22 cellular contexts compared by ENCODE assay signal in the genomic region with DNA sequence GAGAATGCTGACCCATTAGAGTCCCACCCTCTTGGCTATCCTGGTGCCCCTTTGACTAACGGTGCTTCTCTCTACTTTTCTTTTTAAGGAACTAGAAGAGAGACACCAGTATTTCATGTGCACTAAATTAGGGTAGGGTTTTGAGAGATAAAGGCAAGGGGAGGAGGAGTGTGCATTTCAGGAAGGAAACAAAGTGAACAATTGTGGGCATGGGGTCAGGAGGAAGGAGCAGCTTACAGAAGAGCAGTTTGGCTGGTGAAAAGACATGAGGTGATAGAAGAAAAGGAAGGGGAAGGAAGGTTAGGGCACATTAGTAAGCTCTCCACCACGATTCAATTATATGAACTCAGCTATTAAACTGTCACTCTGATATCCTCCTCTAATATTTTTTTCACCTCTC.
DNase-seq lines count a peak whose midpoint lies in the region; ATAC-seq and TF ChIP-seq lines count a peak whose summit lies in the region.
"Had no signal": no experiment of that assay in that cellular context is flagged by ENCODE, and none has a peak within 500 bp of the region (broad histone marks: within the 10 kb centered on the region; RNA-seq: fewer than 3 reads in every experiment).

No MANE protein-coding gene starts in this region.

- no peaks in the 10 kb centered on the region for H3K9me3 ChIP-seq in esophagus muscularis mucosa
- no peaks in the 10 kb centered on the region for H3K9me3 ChIP-seq in CD8-positive, alpha-beta memory T cell (ENCODE audit: low read length)
- H3K9me3 ChIP-seq: A549, BE2C had no signal

- ATAC-seq in HG02610 (IDR thresholded peaks at IDR 0.05; ENCODE audit: unreplicated experiment) = no peak
- ATAC-seq: A549, SK-N-SH treated with all-trans-retinoic acid at 6 μM for 48 hours had no signal

- 66% methylated on average over 2 of the region's 2 CpGs for WGBS in esophagus muscularis mucosa

- no peak overlapping the region for H3K4me3 Mint-ChIP-seq in CD8-positive, alpha-beta memory T cell

- no peak overlapping the region for H3K27ac Mint-ChIP-seq in CD8-positive, alpha-beta memory T cell

- no peak overlapping the region for H3K4me3 ChIP-seq in NB4 (ENCODE audit: low read depth, low read length)
- no peak overlapping the region for H3K4me3 ChIP-seq in esophagus muscularis mucosa
- H3K4me3 ChIP-seq in CD8-positive, alpha-beta memory T cell (ENCODE audit: low read length) = no peak overlapping the region
- H3K4me3 ChIP-seq: A549 had no signal

- CTCF ChIA-PET in HEK293T (lab: Yijun Ruan, JAX) = no interaction called here
- CTCF ChIA-PET in CD8-positive, alpha-beta memory T cell (lab: Charles Lee) = no interaction called here

- intact Hi-C loops in esophagus muscularis mucosa (cut with DNase I) = no loop called here

- peaks cover 14 to 38% of the 10 kb centered on the region in 2 donors for H3K27me3 Mint-ChIP-seq in CD8-positive, alpha-beta memory T cell

- H3K27ac ChIP-seq in esophagus muscularis mucosa (replicated peaks in 1 of 4) = no peak overlapping the region
- H3K27ac ChIP-seq in CD8-positive, alpha-beta memory T cell (ENCODE audit: low read depth, low read length) = no peak overlapping the region
- H3K27ac ChIP-seq: A549, KMS-11, RWPE1 had no signal

- POLR2A ChIA-PET in HEK293T (lab: Yijun Ruan, JAX) = no interaction called here
- POLR2A ChIA-PET in CD8-positive, alpha-beta memory T cell (lab: Charles Lee) = no interaction called here

- no peak for DNase-seq in HEK293T (ENCODE audit: extremely low spot score)
- DNase-seq in NB4 (ENCODE audit: low read depth) = peak; percentile 35
- peak; percentile 89 for DNase-seq in SKM-1 treated with dmso at 0.1 percent for 144 hours (lab: John Stamatoyannopoulos, UW; ENCODE audit: unreplicated experiment)
- DNase-seq in esophagus muscularis mucosa (ENCODE audit: extremely low spot score) = peak; percentile 37
- DNase-seq in CD8-positive, alpha-beta memory T cell = no peak
- DNase-seq in erythroblast (lab: John Stamatoyannopoulos, UW) = no peak
- DNase-seq: BE2C, COR-L47, DMS79, NCI-H1092 treated with DMSO at 0.1 percent for 48 hours, NCI-H146, NCI-H2029 treated with DMSO at 0.1 percent for 48 hours, NCI-H2171, NCI-H345, NCI-H524 treated with DMSO at 0.1 percent for 48 hours, SHP77 treated with DMSO at 0.1 percent for 48 hours, T-helper 9 cell had no signal

- H3K36me3 Mint-ChIP-seq in CD8-positive, alpha-beta memory T cell = peaks cover 0 to 3% (median 0%) of the 10 kb centered on the region in 3 donors

- H3K27me3 ChIP-seq in esophagus muscularis mucosa = no peaks in the 10 kb centered on the region
- H3K27me3 ChIP-seq in CD8-positive, alpha-beta memory T cell (ENCODE audit: insufficient read depth, low read length, poor library complexity, severe bottlenecking) = no peaks in the 10 kb centered on the region
- H3K27me3 ChIP-seq: BE2C had no signal

- TF ChIP-seq EP300 in esophagus muscularis mucosa (IDR thresholded peaks at IDR 0.05) = no peak

- TF ChIP-seq CTCF in NB4 (IDR thresholded peaks at IDR 0.05; ENCODE audit: low read depth, low read length) (no peak), esophagus muscularis mucosa (IDR thresholded peaks at IDR 0.05) (no peak)

- peaks cover 0 to 10% (median 2%) of the 10 kb centered on the region in 4 donors for H3K4me1 ChIP-seq in esophagus muscularis mucosa
- no peaks in the 10 kb centered on the region for H3K4me1 ChIP-seq in CD8-positive, alpha-beta memory T cell (ENCODE audit: insufficient read depth, low read length)
- H3K4me1 ChIP-seq: A549, BE2C had no signal

- TF ChIP-seq POLR2A in NB4 (IDR thresholded peaks at IDR 0.05; ENCODE audit: extremely low read depth, insufficient read length) (no peak), esophagus muscularis mucosa (IDR thresholded peaks at IDR 0.05; ENCODE audit: low read depth) (no peak), erythroblast (IDR thresholded peaks at IDR 0.05; ENCODE audit: low read length) (no peak)

- H3K4me1 Mint-ChIP-seq in CD8-positive, alpha-beta memory T cell = no peaks in the 10 kb centered on the region

- no peaks in the 10 kb centered on the region for H3K9me3 Mint-ChIP-seq in CD8-positive, alpha-beta memory T cell

- H3K36me3 ChIP-seq in esophagus muscularis mucosa = no peaks in the 10 kb centered on the region
- no peaks in the 10 kb centered on the region for H3K36me3 ChIP-seq in CD8-positive, alpha-beta memory T cell (ENCODE audit: insufficient read depth, low read length)
- H3K36me3 ChIP-seq: BE2C had no signal

TF ChIP-seq in HEK293T, 16 proteins besides CTCF, POLR2A, EP300 and RAD21:
- TF ChIP-seq PKNOX1 (IDR thresholded peaks at IDR 0.05) (peak; percentile 10; the same call in 1 of the 2 replicates), TARDBP (IDR thresholded peaks at IDR 0.05) (no peak)

Comparison
In these comparisons a context has a peak if more than half of its experiments do, and no peak if none do; other contexts are left out.
1. DNase-seq: peak in NB4 (single experiment), SKM-1 treated with dmso at 0.1 percent for 144 hours (single experiment) and esophagus muscularis mucosa (single experiment); none in HEK293T (single experiment), CD8-positive, alpha-beta memory T cell (0 of 5) and erythroblast (0 of 2).